ENCODE assay signal across 8 cellular contexts in genomic region chr11:10305964-10306918, GRCh38. TPM values are rescaled to one million over a fixed set of nuclear protein-coding genes. Genes with fewer than 3 reads are reported as not detected.
A peak's percentile ranks its signal among the peaks of the same experiment; 100 is the strongest.
DNase-seq lines count a peak whose midpoint lies in the region; ATAC-seq and TF ChIP-seq lines count a peak whose summit lies in the region.

No MANE protein-coding gene starts in this region.

- peaks cover 9% of the 10 kb centered on the region for H3K36me3 ChIP-seq in HAP-1 (replicated peaks)
- H3K36me3 ChIP-seq in gastrocnemius medialis, result no peaks in the 10 kb centered on the region

- H3K9me3 ChIP-seq in HAP-1 (no peaks in the 10 kb centered on the region), gastrocnemius medialis (no peaks in the 10 kb centered on the region)

- ATAC-seq in left ventricle myocardium superior (no peak), gastrocnemius medialis (no peak), HG02610 (IDR thresholded peaks at IDR 0.05; ENCODE audit: unreplicated experiment) (no peak)

- H3K4me3 Mint-ChIP-seq in activated T-helper 1 cell treated with anti-CD3 and anti-CD28 coated beads, Interleukin-12 subunit alpha, Interleukin-12 subunit beta, Interleukin-2, Interleukin-4 antibody, amounts not matched to agents 30 ng/mL and 10 ng/mL and 1 ng/mL, durations not matched to agents 14 hours and 24 hours and 36 hours, result peak overlapping the region; percentile 77

- H3K9me3 Mint-ChIP-seq in activated T-helper 1 cell treated with anti-CD3 and anti-CD28 coated beads, Interleukin-12 subunit alpha, Interleukin-12 subunit beta, Interleukin-2, Interleukin-4 antibody, amounts not matched to agents 30 ng/mL and 10 ng/mL and 1 ng/mL, durations not matched to agents 14 hours and 24 hours and 36 hours, result no peaks in the 10 kb centered on the region

- no peak for TF ChIP-seq CTCF in AG09309 (IDR thresholded peaks at IDR 0.05; ENCODE audit: control insufficient read depth, insufficient read depth, low read depth, low read length, missing control alignments)
- TF ChIP-seq CTCF in gastrocnemius medialis (IDR thresholded peaks at IDR 0.05 in 4 of 5, conservative IDR thresholded peaks at IDR 0.05 in 1 of 5), result no peak

- DNase-seq in AG09309 (ENCODE audit: low read depth) (no peak), HAP-1 (ENCODE audit: low spot score in 2 of 2) (peak in 1 of 2 experiments; percentile 57), left ventricle myocardium superior (peak; percentile 51), gastrocnemius medialis (no peak), HPDE6-E6E7 (ENCODE audit: extremely low spot score) (no peak), epidermal melanocyte (ENCODE audit: insufficient read length, low spot score) (no peak)
- no peak for DNase-seq in activated T-helper 1 cell treated with anti-CD3 and anti-CD28 coated beads, Interleukin-12 subunit alpha, Interleukin-12 subunit beta, Interleukin-2, Interleukin-4 antibody, amounts not matched to agents 30 ng/mL and 10 ng/mL and 1 ng/mL, durations not matched to agents 14 hours and 24 hours and 36 hours (ENCODE audit: low spot score)

- H3K4me3 ChIP-seq in AG09309 (ENCODE audit: control insufficient read depth, low read depth, low read length), result peak overlapping the region; percentile 98
- H3K4me3 ChIP-seq in HAP-1, result peak overlapping the region; percentile 67
- H3K4me3 ChIP-seq in gastrocnemius medialis, result peak overlapping the region; percentile 77 to 92 (median 88)

- H3K4me1 Mint-ChIP-seq in activated T-helper 1 cell treated with anti-CD3 and anti-CD28 coated beads, Interleukin-12 subunit alpha, Interleukin-12 subunit beta, Interleukin-2, Interleukin-4 antibody, amounts not matched to agents 30 ng/mL and 10 ng/mL and 1 ng/mL, durations not matched to agents 14 hours and 24 hours and 36 hours (ENCODE audit: low read depth), result peaks cover 77% of the 10 kb centered on the region

- peaks cover 15% of the 10 kb centered on the region for H3K4me1 ChIP-seq in HAP-1
- peaks cover 46 to 66% of the 10 kb centered on the region in 2 donors for H3K4me1 ChIP-seq in gastrocnemius medialis

- peaks cover 55% of the 10 kb centered on the region for H3K27me3 Mint-ChIP-seq in activated T-helper 1 cell treated with anti-CD3 and anti-CD28 coated beads, Interleukin-12 subunit alpha, Interleukin-12 subunit beta, Interleukin-2, Interleukin-4 antibody, amounts not matched to agents 30 ng/mL and 10 ng/mL and 1 ng/mL, durations not matched to agents 14 hours and 24 hours and 36 hours (ENCODE audit: insufficient read depth)

- H3K27ac Mint-ChIP-seq in activated T-helper 1 cell treated with anti-CD3 and anti-CD28 coated beads, Interleukin-12 subunit alpha, Interleukin-12 subunit beta, Interleukin-2, Interleukin-4 antibody, amounts not matched to agents 30 ng/mL and 10 ng/mL and 1 ng/mL, durations not matched to agents 14 hours and 24 hours and 36 hours, result peak overlapping the region; percentile 38

- in situ Hi-C loops in HAP-1 (cut with MboI; ENCODE audit: low sequenced_read_pairs), result loop anchor here (10.0 to 25.0 kb wide), 4 partner anchors 319 to 694 kb away; no protein-coding TSS in a partner anchor
- in situ Hi-C loops in gastrocnemius medialis (cut with MboI; ENCODE audit: low sequenced_read_pairs in 4 of 4), result loop anchor here (25.0 kb wide), 5 partner anchors 94 to 544 kb away; no protein-coding TSS in a partner anchor

- intact Hi-C loops in activated T-helper 1 cell treated with anti-CD3 and anti-CD28 coated beads, Interleukin-12 subunit alpha, Interleukin-12 subunit beta, Interleukin-2, Interleukin-4 antibody, amounts not matched to agents 30 ng/mL and 10 ng/mL and 1 ng/mL, durations not matched to agents 14 hours and 24 hours and 36 hours (cut with micrococcal nuclease), result loop anchor here (5.0 to 10.0 kb wide), 13 partner anchors 229 to 1621 kb away; partner anchors contain the start of genes AKIP1, DENND5A, RPL27A and SWAP70
- intact Hi-C loops in left ventricle myocardium superior (cut with micrococcal nuclease) (loop anchor here (5.0 to 10.0 kb wide), 3 partner anchors 99 to 444 kb away; no protein-coding TSS in a partner anchor), gastrocnemius medialis (cut with DNase I; ENCODE audit: low total_unique reads) (loop anchor here (5.0 to 10.0 kb wide), 7 partner anchors 61 to 691 kb away; no protein-coding TSS in a partner anchor)

- peak overlapping the region; percentile 85 to 93 (median 89) for H3K27ac ChIP-seq in gastrocnemius medialis

- H3K27me3 ChIP-seq in HAP-1 (ENCODE audit: low read depth) (no peaks in the 10 kb centered on the region), gastrocnemius medialis (peaks cover 0 to 5% (median 0%) of the 10 kb centered on the region in 3 donors)

- peaks cover 5% of the 10 kb centered on the region for H3K36me3 Mint-ChIP-seq in activated T-helper 1 cell treated with anti-CD3 and anti-CD28 coated beads, Interleukin-12 subunit alpha, Interleukin-12 subunit beta, Interleukin-2, Interleukin-4 antibody, amounts not matched to agents 30 ng/mL and 10 ng/mL and 1 ng/mL, durations not matched to agents 14 hours and 24 hours and 36 hours (ENCODE audit: low read depth)

- TF ChIP-seq POLR2A in gastrocnemius medialis (IDR thresholded peaks at IDR 0.05), result no peak

RNA-seq across cellular contexts. Expression of gene ADM, which starts 1.4 kb away (rescaled TPM):
- total RNA-seq in activated T-helper 1 cell treated with anti-CD3 and anti-CD28 coated beads, Interleukin-12 subunit alpha, Interleukin-12 subunit beta, Interleukin-2, Interleukin-4 antibody, amounts not matched to agents 30 ng/mL and 10 ng/mL and 1 ng/mL, durations not matched to agents 14 hours and 24 hours and 36 hours, result 2.0 and 2.3 TPM in 2 replicates
- 23.4 TPM for total RNA-seq in left ventricle myocardium superior
- total RNA-seq in gastrocnemius medialis, result 100 to 1,000 TPM in 1 of 4 donors, 10 to 100 TPM in 3; 40.4 to 194 (median 57.7) TPM

RNA-seq across cellular contexts. Expression of gene SBF2, which starts 12.2 kb away (rescaled TPM):
- 5.3 and 5.4 TPM in 2 replicates for total RNA-seq in activated T-helper 1 cell treated with anti-CD3 and anti-CD28 coated beads, Interleukin-12 subunit alpha, Interleukin-12 subunit beta, Interleukin-2, Interleukin-4 antibody, amounts not matched to agents 30 ng/mL and 10 ng/mL and 1 ng/mL, durations not matched to agents 14 hours and 24 hours and 36 hours
- total RNA-seq in left ventricle myocardium superior (17.9 TPM), gastrocnemius medialis (10 to 100 TPM; 19.3 to 28.1 (median 25.8) TPM)
